9 cellular contexts compared by ENCODE assay signal in the genomic region with DNA sequence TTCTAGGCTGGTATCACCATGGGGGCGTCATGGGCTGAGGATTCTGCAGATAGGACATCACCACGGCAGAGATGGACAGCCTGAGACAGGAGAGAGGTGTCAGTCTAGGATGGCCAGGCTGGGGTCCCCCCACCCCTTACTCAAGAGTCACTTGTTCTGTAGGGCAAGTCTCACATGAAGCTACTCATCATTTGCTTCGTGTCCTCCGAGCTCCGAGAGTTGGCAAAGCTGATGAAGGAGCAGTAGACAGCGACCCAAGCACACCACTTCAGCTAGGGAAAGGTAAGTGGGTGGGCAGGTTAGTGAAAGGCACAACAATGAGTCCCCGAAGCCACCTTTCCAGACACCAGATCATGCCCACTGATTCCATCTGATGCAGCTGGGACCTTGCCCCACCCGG. TPM values are rescaled to one million over a fixed set of nuclear protein-coding genes. Genes with fewer than 3 reads are reported as not detected.
DNase-seq lines count a peak whose midpoint lies in the region; ATAC-seq, FAIRE-seq and TF ChIP-seq lines count a peak whose summit lies in the region.
"Had no signal": no experiment of that assay in that cellular context is flagged by ENCODE, and none has a peak within 500 bp of the region (broad histone marks: within the 10 kb centered on the region; RNA-seq: fewer than 3 reads in every experiment).

No MANE protein-coding gene starts in this region.

- FAIRE-seq in bronchial epithelial cell (lab: Jason Lieb, UNC), result no peak

- H3K27ac ChIP-seq in mucosa of rectum (ENCODE audit: low read depth in 2 of 2, low read length in 2 of 2), result peak overlapping the region in 1 of 2 donors; percentile 89
- H3K27ac ChIP-seq in aorta (ENCODE audit: low read depth in 1 of 2, low read length in 2 of 2), result no peak overlapping the region

- peaks cover 9% of the 10 kb centered on the region for H3K36me3 ChIP-seq in bronchial epithelial cell (ENCODE audit: control insufficient read depth, insufficient read depth, low read length)
- peaks cover 13 to 26% of the 10 kb centered on the region in 2 donors for H3K36me3 ChIP-seq in mucosa of rectum (ENCODE audit: control insufficient read depth in 2 of 2, insufficient read depth in 2 of 2, low read length in 2 of 2)
- peaks cover 0 to 1% of the 10 kb centered on the region in 2 donors for H3K36me3 ChIP-seq in aorta (ENCODE audit: control insufficient read depth in 1 of 2, insufficient read depth in 2 of 2, low read length in 1 of 2)

- peaks cover 65% of the 10 kb centered on the region for H3K4me1 Mint-ChIP-seq in stimulated activated naive CD8-positive, alpha-beta T cell treated with anti-CD3 and anti-CD28 coated beads, Interleukin-15, Interleukin-2, amounts not matched to agents 100 ng/mL and 50 ng/mL, for 24 hours (ENCODE audit: low read depth)

- H3K4me1 ChIP-seq in mucosa of rectum (ENCODE audit: control insufficient read depth in 2 of 2, insufficient read depth in 2 of 2, low read length in 2 of 2), result peaks cover 34 to 37% of the 10 kb centered on the region in 2 donors
- H3K4me1 ChIP-seq in aorta (ENCODE audit: control insufficient read depth in 1 of 2, insufficient read depth in 2 of 2, low read length in 2 of 2), result no peaks in the 10 kb centered on the region

- H3K36me3 Mint-ChIP-seq in stimulated activated naive CD8-positive, alpha-beta T cell treated with anti-CD3 and anti-CD28 coated beads, Interleukin-15, Interleukin-2, amounts not matched to agents 100 ng/mL and 50 ng/mL, for 24 hours (ENCODE audit: low read depth), result peaks cover 31% of the 10 kb centered on the region

- no peak for TF ChIP-seq CTCF in bronchial epithelial cell (IDR thresholded peaks at IDR 0.05; ENCODE audit: insufficient read depth, low read length, severe bottlenecking)

- no peaks in the 10 kb centered on the region for H3K9me3 Mint-ChIP-seq in stimulated activated naive CD8-positive, alpha-beta T cell treated with anti-CD3 and anti-CD28 coated beads, Interleukin-15, Interleukin-2, amounts not matched to agents 100 ng/mL and 50 ng/mL, for 24 hours

- no peaks in the 10 kb centered on the region for H3K27me3 Mint-ChIP-seq in stimulated activated naive CD8-positive, alpha-beta T cell treated with anti-CD3 and anti-CD28 coated beads, Interleukin-15, Interleukin-2, amounts not matched to agents 100 ng/mL and 50 ng/mL, for 24 hours

- peak overlapping the region; percentile 92 for H3K4me3 Mint-ChIP-seq in stimulated activated naive CD8-positive, alpha-beta T cell treated with anti-CD3 and anti-CD28 coated beads, Interleukin-15, Interleukin-2, amounts not matched to agents 100 ng/mL and 50 ng/mL, for 24 hours

- H3K9ac ChIP-seq in mucosa of rectum (ENCODE audit: low read depth in 1 of 2, low read length in 2 of 2), result peak overlapping the region; percentile 68 to 86

- WGBS in aorta, 2 donors, result 71 to 74% methylated on average over 8 of the region's 8 CpGs

- H3K27ac Mint-ChIP-seq in stimulated activated naive CD8-positive, alpha-beta T cell treated with anti-CD3 and anti-CD28 coated beads, Interleukin-15, Interleukin-2, amounts not matched to agents 100 ng/mL and 50 ng/mL, for 24 hours, result peak overlapping the region; percentile 100

- ATAC-seq in stimulated activated naive CD8-positive, alpha-beta T cell treated with anti-CD3 and anti-CD28 coated beads, Interleukin-15, Interleukin-2, amounts not matched to agents 100 U/mL and 50 U/mL, for 24 hours, result no peak
- ATAC-seq in aorta (ENCODE audit: low FRiP score), result no peak

- H3K9me3 ChIP-seq in mucosa of rectum (ENCODE audit: control insufficient read depth in 2 of 2, low read length in 2 of 2), result no peaks in the 10 kb centered on the region
- H3K9me3 ChIP-seq in aorta (ENCODE audit: control insufficient read depth, low read length), result no peaks in the 10 kb centered on the region

- H3K4me3 ChIP-seq in bronchial epithelial cell (ENCODE audit: low read depth, low read length) (peak overlapping the region; percentile 86), mucosa of rectum (ENCODE audit: low read length in 2 of 2) (peak overlapping the region; percentile 79 to 99), aorta (ENCODE audit: low read length in 2 of 2) (peak overlapping the region; percentile 39 to 48)

- DNase-seq in stimulated activated naive CD8-positive, alpha-beta T cell treated with anti-CD3 and anti-CD28 coated beads, Interleukin-15, Interleukin-2, amounts not matched to agents 100 U/mL and 50 U/mL, for 24 hours, result no peak
- DNase-seq in bronchial epithelial cell (ENCODE audit: low read depth) (no peak), aorta (no peak), HK-2 (ENCODE audit: unreplicated experiment) (no peak), NCI-H226 (no peak), occipital lobe (lab: John Stamatoyannopoulos, UW) (no peak)
- DNase-seq: GDM1 had no signal

- intact Hi-C loops in aorta (cut with DNase I), result loop anchor here in 1 of 2 donors (5.0 kb wide), 1 partner anchor 116 kb away; the partner anchor contains the start of gene ZNF564

- no peaks in the 10 kb centered on the region for H3K27me3 ChIP-seq in bronchial epithelial cell (ENCODE audit: control insufficient read depth, insufficient read depth, low read length)
- H3K27me3 ChIP-seq in mucosa of rectum (ENCODE audit: control insufficient read depth in 2 of 2, insufficient read depth in 2 of 2, low read length in 2 of 2), result no peaks in the 10 kb centered on the region
- H3K27me3 ChIP-seq in aorta (ENCODE audit: control insufficient read depth in 1 of 2, insufficient read depth in 2 of 2, low read length in 1 of 2), result no peaks in the 10 kb centered on the region

RNA-seq across cellular contexts. Expression of gene WDR83, which starts 1.7 kb away (rescaled TPM):
- total RNA-seq in bronchial epithelial cell, result 13.8 and 21.1 TPM in 2 replicates
- 10 to 100 TPM in 1 of 2 donors, 1 to 10 TPM in 1; 7.1 to 11.8 TPM for total RNA-seq in aorta
- 10 to 100 TPM in 1 of 2 donors, 1 to 10 TPM in 1; 9.4 to 20.9 TPM for polyA plus RNA-seq in aorta
- total RNA-seq in occipital lobe, result 10.3 TPM

RNA-seq across cellular contexts. Expression of gene MAN2B1, which starts 1.8 kb away (rescaled TPM):
- total RNA-seq in bronchial epithelial cell (29.8 and 32.1 TPM in 2 replicates), aorta (100 to 1,000 TPM in 1 of 2 donors, 10 to 100 TPM in 1; 74.8 to 111 TPM), occipital lobe (17.2 TPM)
- 10 to 100 TPM; 54.6 to 88.7 TPM for polyA plus RNA-seq in aorta

RNA-seq across cellular contexts. Expression of gene DHPS, which starts 13.3 kb away (rescaled TPM):
- 47.4 and 94.5 TPM in 2 replicates for total RNA-seq in bronchial epithelial cell
- total RNA-seq in aorta, result 10 to 100 TPM; 50.1 to 74.0 TPM
- polyA plus RNA-seq in aorta, result 10 to 100 TPM; 42.7 to 94.8 TPM
- 79.7 TPM for total RNA-seq in occipital lobe

RNA-seq across cellular contexts. Expression of gene GNG14, which starts 19.5 kb away (rescaled TPM):
- total RNA-seq in bronchial epithelial cell (not detected in 2 replicates), aorta (not detected), occipital lobe (not detected)
- polyA plus RNA-seq in aorta, result not detected

RNA-seq across cellular contexts. Expression of gene FBXW9, which starts 28.1 kb away (rescaled TPM):
- 5.4 and 6.1 TPM in 2 replicates for total RNA-seq in bronchial epithelial cell
- total RNA-seq in aorta, result 1 to 10 TPM; 1.9 to 4.8 TPM
- polyA plus RNA-seq in aorta, result 1 to 10 TPM; 4.1 to 5.4 TPM
- total RNA-seq in occipital lobe, result 6.4 TPM
